ENCODE assay signal across 26 cellular contexts in genomic region chr3:17260257-17260656, GRCh38.
"Had no signal": no experiment of that assay in that cellular context is flagged by ENCODE, and none has a peak within 500 bp of the region (broad histone marks: within the 10 kb centered on the region; RNA-seq: fewer than 3 reads in every experiment).

No MANE protein-coding gene starts in this region.

- H3K27ac ChIP-seq: left lung, lower lobe of right lung, ovary, right atrium auricular region, right lobe of liver, testis, thyroid gland, transverse colon, upper lobe of left lung, vagina had no signal

- H3K4me3 ChIP-seq: left lung, lower lobe of right lung, ovary, right atrium auricular region, right lobe of liver, smooth muscle cell, testis, thyroid gland, transverse colon, upper lobe of left lung, vagina had no signal

- DNase-seq: hypothalamus; immature natural killer cell; kidney; left colon; left lung; lower lobe of right lung; mammary epithelial cell; mesendoderm; naive B cell; natural killer cell; nephron progenitor cell; ovary; right lobe of liver; stimulated activated CD4-positive, alpha-beta T cell treated with anti-CD3 and anti-CD28 coated beads, Interleukin-1b, Interleukin-23, amount 100 ng/mL, for 48 hours; stimulated activated CD4-positive, alpha-beta T cell treated with anti-CD3 and anti-CD28 coated beads, Interleukin-2, amount 100 ng/mL, for 48 hours; stimulated activated naive CD4-positive, alpha-beta T cell treated with Interleukin-2 at 50 U/mL for 16 hours; stimulated activated naive CD8-positive, alpha-beta T cell treated with anti-CD3 and anti-CD28 coated beads, Interleukin-15, amount 100 ng/mL, for 72 hours; testis; thyroid gland; transverse colon; upper lobe of left lung had no signal

- ATAC-seq: left colon; left lung; lower lobe of right lung; natural killer cell; right lobe of liver; stimulated activated naive CD8-positive, alpha-beta T cell treated with anti-CD3 and anti-CD28 coated beads, Interleukin-15, amount 100 ng/mL, for 72 hours had no signal

- H3K27ac Mint-ChIP-seq: immature natural killer cell; mesothelial cell of epicardium; nephron progenitor cell; progenitor cell of endocrine pancreas; stimulated activated naive CD8-positive, alpha-beta T cell treated with anti-CD3 and anti-CD28 coated beads, Interleukin-15, amount 100 ng/mL, for 72 hours had no signal

- H3K4me3 Mint-ChIP-seq: immature natural killer cell; mesothelial cell of epicardium; naive B cell; natural killer cell; nephron progenitor cell; stimulated activated naive CD8-positive, alpha-beta T cell treated with anti-CD3 and anti-CD28 coated beads, Interleukin-15, amount 100 ng/mL, for 72 hours had no signal

- H3K4me1 Mint-ChIP-seq: immature natural killer cell; naive B cell; natural killer cell; nephron progenitor cell; stimulated activated naive CD8-positive, alpha-beta T cell treated with anti-CD3 and anti-CD28 coated beads, Interleukin-15, amount 100 ng/mL, for 72 hours had no signal

- H3K9me3 Mint-ChIP-seq: immature natural killer cell; mesothelial cell of epicardium; naive B cell; natural killer cell; nephron progenitor cell; stimulated activated naive CD8-positive, alpha-beta T cell treated with anti-CD3 and anti-CD28 coated beads, Interleukin-15, amount 100 ng/mL, for 72 hours had no signal

- H3K36me3 Mint-ChIP-seq: immature natural killer cell, mesothelial cell of epicardium, natural killer cell had no signal

- H3K27me3 ChIP-seq: left lung, ovary, right atrium auricular region, right lobe of liver, testis, thyroid gland, transverse colon, upper lobe of left lung, vagina had no signal

- H3K27me3 Mint-ChIP-seq: naive B cell; progenitor cell of endocrine pancreas; stimulated activated naive CD8-positive, alpha-beta T cell treated with anti-CD3 and anti-CD28 coated beads, Interleukin-15, amount 100 ng/mL, for 72 hours had no signal

- H3K9me3 ChIP-seq: left lung, lower lobe of right lung, ovary, right atrium auricular region, right lobe of liver, testis, thyroid gland, transverse colon, upper lobe of left lung, vagina had no signal

- H3K36me3 ChIP-seq: left lung, lower lobe of right lung, ovary, right atrium auricular region, right lobe of liver, thyroid gland, transverse colon, upper lobe of left lung, vagina had no signal

- FAIRE-seq: kidney had no signal

- H3K4me1 ChIP-seq: left lung, lower lobe of right lung, right atrium auricular region, testis, transverse colon, upper lobe of left lung, vagina had no signal
